ENCODE assay signal across 1 cellular context in the genomic region with DNA sequence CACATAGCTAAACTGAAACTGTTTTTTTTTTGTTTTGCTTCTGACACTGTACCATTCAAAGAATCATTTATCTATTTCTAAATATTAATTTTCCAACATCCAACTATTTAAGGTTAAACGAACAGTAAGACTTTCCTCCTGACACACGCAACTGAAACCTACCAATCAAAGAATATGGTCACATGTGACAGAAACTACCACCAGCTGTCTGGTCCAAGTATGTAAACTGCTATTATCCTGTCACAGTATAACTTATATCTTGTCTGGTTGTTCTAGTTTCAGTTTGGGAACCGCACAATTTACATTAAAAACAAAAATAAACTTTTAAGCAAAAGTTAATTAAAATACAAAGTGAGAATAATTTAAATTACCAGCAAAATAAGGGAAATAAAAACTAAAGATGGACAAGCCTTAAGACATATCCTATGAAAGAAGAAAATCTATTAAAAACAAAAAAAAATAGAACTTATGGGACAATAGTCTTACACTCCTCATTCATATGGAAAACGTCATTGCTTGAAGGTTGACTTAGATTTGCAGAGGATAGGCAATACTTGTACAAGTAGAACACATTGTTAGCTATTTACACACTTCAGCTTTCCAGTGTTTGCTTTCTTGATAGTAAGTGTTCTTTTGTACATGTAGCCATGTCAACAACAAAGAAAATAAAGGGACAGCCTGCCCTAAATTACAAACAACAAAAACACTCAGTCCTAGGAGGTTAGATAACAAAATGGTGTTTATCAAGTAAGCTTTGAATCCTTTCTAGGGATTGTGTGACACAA.
TF ChIP-seq lines count a peak whose summit lies in the region.

No MANE protein-coding gene starts in this region.

TF ChIP-seq in A549, 52 proteins besides CTCF, POLR2A, EP300 and RAD21 (continued from another document):
- TF ChIP-seq, protein P1, sequence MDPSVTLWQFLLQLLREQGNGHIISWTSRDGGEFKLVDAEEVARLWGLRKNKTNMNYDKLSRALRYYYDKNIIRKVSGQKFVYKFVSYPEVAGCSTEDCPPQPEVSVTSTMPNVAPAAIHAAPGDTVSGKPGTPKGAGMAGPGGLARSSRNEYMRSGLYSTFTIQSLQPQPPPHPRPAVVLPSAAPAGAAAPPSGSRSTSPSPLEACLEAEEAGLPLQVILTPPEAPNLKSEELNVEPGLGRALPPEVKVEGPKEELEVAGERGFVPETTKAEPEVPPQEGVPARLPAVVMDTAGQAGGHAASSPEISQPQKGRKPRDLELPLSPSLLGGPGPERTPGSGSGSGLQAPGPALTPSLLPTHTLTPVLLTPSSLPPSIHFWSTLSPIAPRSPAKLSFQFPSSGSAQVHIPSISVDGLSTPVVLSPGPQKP (IDR thresholded peaks at IDR 0.05; ENCODE audit: low read depth, low read length): no peak
- TF ChIP-seq ZNF302 (CRISPR knock-in tag; IDR thresholded peaks at IDR 0.05) (no peak), FOXS1 (CRISPR knock-in tag; IDR thresholded peaks at IDR 0.05) (no peak), CHD4 (IDR thresholded peaks at IDR 0.05; ENCODE audit: borderline replicate concordance) (no peak), SMC3 (IDR thresholded peaks at IDR 0.05) (no peak), KDM1A (IDR thresholded peaks at IDR 0.05; ENCODE audit: low read depth) (no peak), HEYL (CRISPR knock-in tag; IDR thresholded peaks at IDR 0.05) (no peak), KDM5A (IDR thresholded peaks at IDR 0.05) (no peak), HDAC2 (IDR thresholded peaks at IDR 0.05) (no peak), HOXB5 (CRISPR knock-in tag; IDR thresholded peaks at IDR 0.05) (no peak), SREBF2 (IDR thresholded peaks at IDR 0.05) (no peak), RNF2 (IDR thresholded peaks at IDR 0.05; ENCODE audit: borderline replicate concordance, low read depth) (no peak)
- TF ChIP-seq, protein P2, sequence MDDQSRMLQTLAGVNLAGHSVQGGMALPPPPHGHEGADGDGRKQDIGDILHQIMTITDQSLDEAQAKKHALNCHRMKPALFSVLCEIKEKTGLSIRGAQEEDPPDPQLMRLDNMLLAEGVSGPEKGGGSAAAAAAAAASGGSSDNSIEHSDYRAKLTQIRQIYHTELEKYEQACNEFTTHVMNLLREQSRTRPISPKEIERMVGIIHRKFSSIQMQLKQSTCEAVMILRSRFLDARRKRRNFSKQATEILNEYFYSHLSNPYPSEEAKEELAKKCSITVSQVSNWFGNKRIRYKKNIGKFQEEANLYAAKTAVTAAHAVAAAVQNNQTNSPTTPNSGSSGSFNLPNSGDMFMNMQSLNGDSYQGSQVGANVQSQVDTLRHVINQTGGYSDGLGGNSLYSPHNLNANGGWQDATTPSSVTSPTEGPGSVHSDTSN (IDR thresholded peaks at IDR 0.05): no peak
- TF ChIP-seq, protein P3, sequence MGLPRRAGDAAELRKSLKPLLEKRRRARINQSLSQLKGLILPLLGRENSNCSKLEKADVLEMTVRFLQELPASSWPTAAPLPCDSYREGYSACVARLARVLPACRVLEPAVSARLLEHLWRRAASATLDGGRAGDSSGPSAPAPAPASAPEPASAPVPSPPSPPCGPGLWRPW (IDR thresholded peaks at IDR 0.05): no peak
